29 cellular contexts compared by ENCODE assay signal in the genomic region with DNA sequence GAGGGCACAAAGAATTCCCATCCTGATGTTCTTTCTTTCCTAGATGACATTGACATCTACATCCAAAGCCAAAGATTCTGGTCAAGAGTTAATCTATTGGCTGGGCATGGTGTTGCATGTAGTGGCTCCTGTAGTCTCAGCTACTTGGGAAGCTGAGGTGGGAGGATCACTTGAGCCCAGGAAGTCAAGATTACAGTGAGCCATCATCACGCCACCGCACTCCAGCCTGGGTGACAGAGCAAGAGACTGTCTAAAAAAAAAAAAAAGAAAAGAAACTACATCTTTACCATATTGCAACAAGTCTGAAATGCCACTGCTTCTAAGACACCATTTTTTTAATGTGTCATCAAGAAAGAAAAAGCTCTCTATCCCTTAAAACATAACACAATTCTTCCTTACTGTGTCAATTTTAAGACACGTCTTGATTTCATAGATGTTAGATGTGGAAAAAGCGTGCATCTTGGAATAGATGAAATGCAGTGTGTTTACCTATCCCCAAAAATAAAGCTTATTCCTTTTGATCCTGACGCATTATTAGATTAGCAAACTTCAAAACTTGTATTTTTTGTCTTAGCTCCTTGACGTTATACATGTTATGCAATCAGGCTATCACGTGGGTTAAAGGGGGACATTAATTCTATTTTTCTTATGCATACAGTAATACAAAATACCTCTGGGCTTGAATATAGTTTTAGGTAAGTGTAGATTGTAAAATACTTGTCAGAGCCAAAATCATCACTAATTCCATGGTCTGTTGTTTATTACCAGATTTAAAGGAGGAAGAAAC. TPM values are rescaled to one million over a fixed set of nuclear protein-coding genes. Genes with fewer than 3 reads are reported as not detected.
"Had no signal": no experiment of that assay in that cellular context is flagged by ENCODE, and none has a peak within 500 bp of the region (broad histone marks: within the 10 kb centered on the region; RNA-seq: fewer than 3 reads in every experiment).

No MANE protein-coding gene starts in this region.

- DNase-seq: activated CD4-positive, alpha-beta memory T cell treated with anti-CD3 and anti-CD28 coated beads, Interleukin-2, amount 10 ng/mL, durations not matched to agents 7 days and 5 days; activated CD4-positive, alpha-beta T cell treated with anti-CD3 and anti-CD28 coated beads for 1 hour; activated CD4-positive, alpha-beta T cell treated with anti-CD3 and anti-CD28 coated beads for 48 hours; activated CD4-positive, CD25-positive, alpha-beta regulatory T cell; activated CD8-positive, alpha-beta memory T cell treated with anti-CD3 and anti-CD28 coated beads for 24 hours; activated CD8-positive, alpha-beta memory T cell treated with anti-CD3 and anti-CD28 coated beads, Interleukin-2, amount 10 ng/mL, durations not matched to agents 7 days and 5 days; activated CD8-positive, alpha-beta memory T cell treated with anti-CD3 and anti-CD28 coated beads, Interleukin-2, amount 50 U/mL, for 48 hours; activated effector memory CD4-positive, alpha-beta T cell treated with Interleukin-2 at 50 U/mL for 16 hours; activated naive CD4-positive, alpha-beta T cell treated with anti-CD3 and anti-CD28 coated beads, Interleukin-2, amount 10 ng/mL, durations not matched to agents 7 days and 5 days; activated naive CD8-positive, alpha-beta T cell treated with anti-CD3 and anti-CD28 coated beads for 36 hours; activated T-cell treated with anti-CD3 and anti-CD28 coated beads, Interleukin-2, amount 50 U/mL, for 48 hours; amniotic stem cell; NCI-H1105; NCI-H1417 treated with DMSO at 0.1 percent for 48 hours; NCI-H187 treated with DMSO at 0.1 percent for 48 hours; NCI-H2081; NCI-H226; NCI-H446 treated with DMSO at 0.1 percent for 48 hours; NCI-H524 treated with DMSO at 0.1 percent for 48 hours; PC-9; SIG-M5; SW 1271; T-helper 1 cell; T-helper 2 cell; T-helper 9 cell; WERI-Rb-1 had no signal

- H3K27me3 ChIP-seq: ascending aorta had no signal

- H3K27ac ChIP-seq: ascending aorta, PC-9, WERI-Rb-1 had no signal

- H3K4me2 ChIP-seq: PC-9 had no signal

- H3K4me3 ChIP-seq: ascending aorta, PC-9 had no signal

- H3K36me3 ChIP-seq: ascending aorta, WERI-Rb-1 had no signal

- H3K9me3 ChIP-seq: ascending aorta had no signal

RNA-seq across cellular contexts. Expression of a gene that starts 46.3 kb away (rescaled TPM):
- total RNA-seq: ascending aorta, OCI-LY7, SK-MEL-5 had no signal
